Comparison of ENCODE assay signal across 29 cellular contexts in genomic region chr3:62242846-62243245, GRCh38.
DNase-seq lines count a peak whose midpoint lies in the region; ATAC-seq and TF ChIP-seq lines count a peak whose summit lies in the region.
"Had no signal": no experiment of that assay in that cellular context is flagged by ENCODE, and none has a peak within 500 bp of the region (broad histone marks: within the 10 kb centered on the region; RNA-seq: fewer than 3 reads in every experiment).

No MANE protein-coding gene starts in this region.

- H2BK5ac ChIP-seq in neuronal stem cell (ENCODE audit: low read length), result no peak overlapping the region

- POLR2A ChIA-PET in naive thymus-derived CD8-positive, alpha-beta T cell (lab: Charles Lee), result no interaction called here

- no peak overlapping the region for H3K9ac ChIP-seq in iPS-18a (ENCODE audit: low read length)
- H3K9ac ChIP-seq in neuronal stem cell (ENCODE audit: low read depth, low read length, poor library complexity), result no peak overlapping the region
- H3K9ac ChIP-seq: BLaER1 treated with 17β-estradiol and CSF1 and Interleukin-3, amounts not matched to agents 10 nM and 100 nM; SK-N-SH had no signal

- H3K79me1 ChIP-seq in neuronal stem cell (ENCODE audit: low read depth, low read length), result no peaks in the 10 kb centered on the region

- no peak overlapping the region for H3K14ac ChIP-seq in neuronal stem cell (ENCODE audit: low read length)

- no peaks in the 10 kb centered on the region for H3K36me3 Mint-ChIP-seq in naive thymus-derived CD8-positive, alpha-beta T cell
- no peaks in the 10 kb centered on the region for H3K36me3 Mint-ChIP-seq in HFFc6 (ENCODE audit: low read depth)
- H3K36me3 Mint-ChIP-seq: activated naive CD4-positive, alpha-beta T cell treated with anti-CD3 and anti-CD28 coated beads, Interleukin-2, amount 50 U/mL, for 24 hours; immature natural killer cell; stimulated activated memory B cell treated with anti-CD40 and anti-IgM and Interleukin-4, amounts not matched to agents 10 μg/mL and 1 μg/mL and 100 μg/mL, for 72 hours had no signal

- H3K18ac ChIP-seq in neuronal stem cell (ENCODE audit: low read length), result no peak overlapping the region

- H3K27ac ChIP-seq in iPS-18a (ENCODE audit: low read length), result no peak overlapping the region
- H3K27ac ChIP-seq in neuronal stem cell (replicated peaks; ENCODE audit: low read length), result peak overlapping the region; percentile 34
- H3K27ac ChIP-seq: ascending aorta; BLaER1 treated with 17β-estradiol and CSF1 and Interleukin-3, amounts not matched to agents 10 nM and 100 nM; right lobe of liver had no signal

- H3K4me1 Mint-ChIP-seq in naive thymus-derived CD8-positive, alpha-beta T cell, result no peaks in the 10 kb centered on the region
- no peaks in the 10 kb centered on the region for H3K4me1 Mint-ChIP-seq in HFFc6 (ENCODE audit: low read depth)
- H3K4me1 Mint-ChIP-seq: activated naive CD4-positive, alpha-beta T cell treated with anti-CD3 and anti-CD28 coated beads, Interleukin-2, amount 50 U/mL, for 24 hours; immature natural killer cell had no signal

- no peaks in the 10 kb centered on the region for H3K9me3 ChIP-seq in iPS-18a (ENCODE audit: control insufficient read depth, low read depth, low read length)
- no peaks in the 10 kb centered on the region for H3K9me3 ChIP-seq in neuronal stem cell (replicated peaks in 1 of 2; ENCODE audit: control insufficient read depth in 2 of 2, insufficient read depth in 1 of 2, low read depth in 1 of 2, low read length in 2 of 2)
- H3K9me3 ChIP-seq: ascending aorta; BLaER1 treated with 17β-estradiol and CSF1 and Interleukin-3, amounts not matched to agents 10 nM and 100 nM; HAP-1; right lobe of liver; SK-N-SH had no signal

- no peak overlapping the region for H4K91ac ChIP-seq in neuronal stem cell (ENCODE audit: low read depth, low read length, poor library complexity)

- no peak for ATAC-seq in naive thymus-derived CD8-positive, alpha-beta T cell
- ATAC-seq: activated CD8-positive, alpha-beta T cell treated with anti-CD3 and anti-CD28 coated beads for 36 hours; left lobe of liver; right lobe of liver; stimulated activated memory B cell treated with anti-CD40 and anti-IgM and Interleukin-4, amounts not matched to agents 10 μg/mL and 1 μg/mL and 100 μg/mL, for 72 hours had no signal

- H3K4ac ChIP-seq in neuronal stem cell (ENCODE audit: low read length), result no peak overlapping the region

- WGBS in neuronal stem cell (ENCODE audit: extremely low coverage in 2 of 2, insufficient read length in 2 of 2, insufficient replicate concordance in 1 of 2), 2 donors, result no CpG with 5 or more reads among the region's 10 CpGs

- H2BK12ac ChIP-seq in neuronal stem cell (ENCODE audit: low read length), result no peak overlapping the region

- H3K4me2 ChIP-seq in neuronal stem cell (ENCODE audit: insufficient read depth, low read length, poor library complexity, severe bottlenecking), result peak overlapping the region; percentile 12
- H3K4me2 ChIP-seq: BLaER1 treated with 17β-estradiol and CSF1 and Interleukin-3, amounts not matched to agents 10 nM and 100 nM; SK-N-SH had no signal

- H2AFZ ChIP-seq in neuronal stem cell (ENCODE audit: low read length), result peak overlapping the region; percentile 56

- no peaks in the 10 kb centered on the region for H3K9me3 Mint-ChIP-seq in naive thymus-derived CD8-positive, alpha-beta T cell
- no peaks in the 10 kb centered on the region for H3K9me3 Mint-ChIP-seq in HFFc6
- H3K9me3 Mint-ChIP-seq: activated CD8-positive, alpha-beta T cell treated with anti-CD3 and anti-CD28 coated beads for 36 hours; activated naive CD4-positive, alpha-beta T cell treated with anti-CD3 and anti-CD28 coated beads, Interleukin-2, amount 50 U/mL, for 24 hours; activated T-helper 2 cell treated with anti-CD3 and anti-CD28 coated beads, Interferon-gamma antibody, Interleukin-2, Interleukin-4, amounts not matched to agents 10 μg/mL and 5 μg/mL and 100 μg/mL, durations not matched to agents 14 hours and 24 hours and 36 hours; stimulated activated memory B cell treated with anti-CD40 and anti-IgM and Interleukin-4, amounts not matched to agents 10 μg/mL and 1 μg/mL and 100 μg/mL, for 72 hours; T-helper 1 cell treated with Interleukin-12 subunit alpha and Interleukin-12 subunit beta and Interleukin-4 antibody, amounts not matched to agents 30 μg/mL and 1 μg/mL, for 36 hours; type B pancreatic cell had no signal

- H3K4me3 ChIP-seq in H7 (ENCODE audit: insufficient read depth, low read depth, low read length) (no peak overlapping the region), iPS-18a (ENCODE audit: low read length) (peak overlapping the region; percentile 7), neuronal stem cell (ENCODE audit: low read length in 2 of 2) (peak overlapping the region in 1 of 2 donors; percentile 39)
- H3K4me3 ChIP-seq: ascending aorta; BLaER1 treated with 17β-estradiol and CSF1 and Interleukin-3, amounts not matched to agents 10 nM and 100 nM; HAP-1; right lobe of liver had no signal

- H3K4me1 ChIP-seq in iPS-18a (ENCODE audit: control insufficient read depth, low read depth, low read length) (peaks cover 65% of the 10 kb centered on the region), neuronal stem cell (ENCODE audit: control insufficient read depth in 2 of 2, insufficient read depth in 1 of 2, low read depth in 1 of 2, low read length in 2 of 2) (peaks cover 14 to 56% of the 10 kb centered on the region in 2 donors)
- H3K4me1 ChIP-seq: ascending aorta, HAP-1, right lobe of liver had no signal

- TF ChIP-seq CTCF in HFFc6 (IDR thresholded peaks at IDR 0.05), result no peak

- H2BK15ac ChIP-seq in neuronal stem cell (ENCODE audit: low read length), result no peak overlapping the region

- H3K36me3 ChIP-seq in H7 (replicated peaks; ENCODE audit: control insufficient read depth, insufficient read depth, low read length) (no peaks in the 10 kb centered on the region), iPS-18a (ENCODE audit: control insufficient read depth, low read depth, low read length) (peaks cover 3% of the 10 kb centered on the region), neuronal stem cell (replicated peaks in 1 of 2; ENCODE audit: control insufficient read depth in 2 of 2, insufficient read depth in 2 of 2, low read length in 2 of 2) (no peaks in the 10 kb centered on the region)
- H3K36me3 ChIP-seq: HAP-1, right lobe of liver had no signal

- H3K27me3 Mint-ChIP-seq in naive thymus-derived CD8-positive, alpha-beta T cell, result peaks cover 2 to 25% (median 8%) of the 10 kb centered on the region in 5 donors
- H3K27me3 Mint-ChIP-seq in HFFc6 (ENCODE audit: insufficient read depth), result peaks cover 2% of the 10 kb centered on the region; the same call in 1 of the 2 replicates
- H3K27me3 Mint-ChIP-seq: stimulated activated memory B cell treated with anti-CD40 and anti-IgM and Interleukin-4, amounts not matched to agents 10 μg/mL and 1 μg/mL and 100 μg/mL, for 72 hours; type B pancreatic cell had no signal

- no peak overlapping the region for H3K4me3 Mint-ChIP-seq in naive thymus-derived CD8-positive, alpha-beta T cell
- no peak overlapping the region for H3K4me3 Mint-ChIP-seq in HFFc6
- H3K4me3 Mint-ChIP-seq: activated CD8-positive, alpha-beta T cell treated with anti-CD3 and anti-CD28 coated beads for 36 hours; activated naive CD4-positive, alpha-beta T cell treated with anti-CD3 and anti-CD28 coated beads, Interleukin-2, amount 50 U/mL, for 24 hours; immature natural killer cell; stimulated activated memory B cell treated with anti-CD40 and anti-IgM and Interleukin-4, amounts not matched to agents 10 μg/mL and 1 μg/mL and 100 μg/mL, for 72 hours; T-helper 1 cell treated with Interleukin-12 subunit alpha and Interleukin-12 subunit beta and Interleukin-4 antibody, amounts not matched to agents 30 μg/mL and 1 μg/mL, for 36 hours; type B pancreatic cell had no signal

- DNase-seq in H7 (peak; percentile 6), cerebellar cortex (ENCODE audit: low spot score) (peak; percentile 11), neuronal stem cell (ENCODE audit: low spot score) (peak; percentile 84), AG20443 (ENCODE audit: low spot score) (no peak), mesenteric fat pad (ENCODE audit: low spot score) (no peak), HFFc6 (no peak)
- DNase-seq in naive thymus-derived CD8-positive, alpha-beta T cell, result no peak
- DNase-seq: activated CD8-positive, alpha-beta T cell treated with anti-CD3 and anti-CD28 coated beads for 36 hours; DMS53; GDM1; immature natural killer cell; mesenchymal stem cell; NCI-H1105 treated with DMSO at 0.1 percent for 48 hours; NCI-H2029 treated with DMSO at 0.1 percent for 48 hours; NCI-H774; right lobe of liver; SK-N-SH; stimulated activated CD4-positive, alpha-beta T cell treated with anti-CD3 and anti-CD28 coated beads, Interleukin-12 subunit alpha, Interleukin-12 subunit beta, amount 100 ng/mL, for 4 hours; stimulated activated CD4-positive, alpha-beta T cell treated with anti-CD3 and anti-CD28 coated beads, Interleukin-4, amount 100 ng/mL, for 4 hours had no signal

- H3K27me3 ChIP-seq in H7 (ENCODE audit: control insufficient read depth, insufficient read depth, low read length) (no peaks in the 10 kb centered on the region), iPS-18a (ENCODE audit: control insufficient read depth, insufficient read depth, low read length) (no peaks in the 10 kb centered on the region), neuronal stem cell (ENCODE audit: control insufficient read depth in 3 of 3, insufficient read depth in 3 of 3, low read depth in 1 of 3, low read length in 3 of 3) (no peaks in the 10 kb centered on the region)
- H3K27me3 ChIP-seq: ascending aorta; BLaER1 treated with 17β-estradiol and CSF1 and Interleukin-3, amounts not matched to agents 10 nM and 100 nM; right lobe of liver had no signal

- H3K23ac ChIP-seq in neuronal stem cell (ENCODE audit: low read depth, low read length, poor library complexity), result no peak overlapping the region

- no peak overlapping the region for H3K27ac Mint-ChIP-seq in naive thymus-derived CD8-positive, alpha-beta T cell
- H3K27ac Mint-ChIP-seq in HFFc6, result no peak overlapping the region
- H3K27ac Mint-ChIP-seq: activated CD8-positive, alpha-beta T cell treated with anti-CD3 and anti-CD28 coated beads for 36 hours; activated naive CD4-positive, alpha-beta T cell treated with anti-CD3 and anti-CD28 coated beads, Interleukin-2, amount 50 U/mL, for 24 hours; activated T-helper 2 cell treated with anti-CD3 and anti-CD28 coated beads, Interferon-gamma antibody, Interleukin-2, Interleukin-4, amounts not matched to agents 10 μg/mL and 5 μg/mL and 100 μg/mL, durations not matched to agents 14 hours and 24 hours and 36 hours; immature natural killer cell; stimulated activated memory B cell treated with anti-CD40 and anti-IgM and Interleukin-4, amounts not matched to agents 10 μg/mL and 1 μg/mL and 100 μg/mL, for 72 hours; T-helper 1 cell treated with Interleukin-12 subunit alpha and Interleukin-12 subunit beta and Interleukin-4 antibody, amounts not matched to agents 30 μg/mL and 1 μg/mL, for 36 hours; type B pancreatic cell had no signal

- no peak overlapping the region for H2AK5ac ChIP-seq in neuronal stem cell (ENCODE audit: low read depth, low read length)

- H4K8ac ChIP-seq in neuronal stem cell (ENCODE audit: low read depth, low read length), result no peak overlapping the region

- H2BK120ac ChIP-seq in neuronal stem cell (ENCODE audit: low read depth, low read length), result no peak overlapping the region

Comparison
In these comparisons a context has a peak if more than half of its experiments do, and no peak if none do; other contexts are left out.
1. DNase-seq: peak in H7 (single experiment), cerebellar cortex (single experiment) and neuronal stem cell (single experiment); none in AG20443 (single experiment), mesenteric fat pad (single experiment), naive thymus-derived CD8-positive, alpha-beta T cell (0 of 10) and HFFc6 (single experiment).